Comparison of ENCODE assay signal across 18 cellular contexts in genomic region chr3:14438929-14439328, GRCh38. TPM values are rescaled to one million over a fixed set of nuclear protein-coding genes. Genes with fewer than 3 reads are reported as not detected.
DNase-seq lines count a peak whose midpoint lies in the region; ATAC-seq, FAIRE-seq and TF ChIP-seq lines count a peak whose summit lies in the region.
"Had no signal": no experiment of that assay in that cellular context is flagged by ENCODE, and none has a peak within 500 bp of the region (broad histone marks: within the 10 kb centered on the region; RNA-seq: fewer than 3 reads in every experiment).

No MANE protein-coding gene starts in this region.

- H3K4me3 ChIP-seq in A549 = no peak overlapping the region
- H3K4me3 ChIP-seq in HCT116 (replicated peaks in 1 of 2; ENCODE audit: low read depth in 1 of 2, low read length in 2 of 2) = no peak overlapping the region
- no peak overlapping the region for H3K4me3 ChIP-seq in neuronal stem cell (ENCODE audit: low read length in 2 of 2)
- H3K4me3 ChIP-seq: SK-N-MC, transverse colon had no signal

- 70% methylated on average over 6 of the region's 6 CpGs for WGBS in A549 (ENCODE audit: missing lambda C conversion rate)
- WGBS in neuronal stem cell (ENCODE audit: extremely low coverage in 2 of 2, insufficient read length in 2 of 2, insufficient replicate concordance in 1 of 2), 2 donors = no CpG with 5 or more reads among the region's 6 CpGs

- H3K4ac ChIP-seq in neuronal stem cell (ENCODE audit: low read length) = no peak overlapping the region

- H4K91ac ChIP-seq in neuronal stem cell (ENCODE audit: low read depth, low read length, poor library complexity) = no peak overlapping the region

- TF ChIP-seq POLR2A in A549 (IDR thresholded peaks at IDR 0.05; ENCODE audit: low read length) (no peak), HCT116 (IDR thresholded peaks at IDR 0.05; ENCODE audit: borderline replicate concordance, extremely low read depth, insufficient read depth, insufficient read length) (no peak)

- H3K9ac ChIP-seq in HCT116 (ENCODE audit: low read length) (no peak overlapping the region), neuronal stem cell (ENCODE audit: low read depth, low read length, poor library complexity) (no peak overlapping the region)

- H3K9me3 ChIP-seq in A549 = no peaks in the 10 kb centered on the region
- H3K9me3 ChIP-seq in HCT116 (ENCODE audit: control insufficient read depth in 1 of 2, insufficient read depth in 1 of 2, low read depth in 1 of 2, low read length in 2 of 2) = no peaks in the 10 kb centered on the region
- H3K9me3 ChIP-seq in neuronal stem cell (replicated peaks in 1 of 2; ENCODE audit: control insufficient read depth in 2 of 2, insufficient read depth in 1 of 2, low read depth in 1 of 2, low read length in 2 of 2) = no peaks in the 10 kb centered on the region
- H3K9me3 ChIP-seq: transverse colon had no signal

- no peak for TF ChIP-seq EP300 in A549 (IDR thresholded peaks at IDR 0.05)

- H3K79me2 ChIP-seq in HCT116 (ENCODE audit: insufficient read depth, low read length) = peaks cover 74% of the 10 kb centered on the region

- no TSS peak for BruUV-seq in HCT116 (replicated peaks; lab: Mats Ljungman, UMichigan)

- CTCF ChIA-PET in A549 (lab: Yijun Ruan, JAX) = interaction anchor here (0.9 to 2.6 kb wide), 8 partner anchors 11 to 235 kb away, joined by 3 to 11 read pairs (median 8); no protein-coding TSS in a partner anchor
- CTCF ChIA-PET in HCT116 (lab: Charles Lee) = no interaction called here

- H4K20me1 ChIP-seq in HCT116 (ENCODE audit: insufficient read depth) = peaks cover 5% of the 10 kb centered on the region; the same call in 1 of the 2 replicates

- H2AK5ac ChIP-seq in neuronal stem cell (ENCODE audit: low read depth, low read length) = no peak overlapping the region

- TF ChIP-seq CTCF in A549 (IDR thresholded peaks at IDR 0.05) = no peak
- TF ChIP-seq CTCF in HCT116 (IDR thresholded peaks at IDR 0.05 in 2 of 3, conservative IDR thresholded peaks at IDR 0.05 in 1 of 3; ENCODE audit: borderline replicate concordance in 1 of 3, insufficient read depth in 1 of 3, low read depth in 2 of 3, low read length in 2 of 3) = no peak

- H3K4me1 Mint-ChIP-seq in natural killer cell treated with Interleukin-12 subunit alpha and Interleukin-12 subunit beta and Interleukin-15 and Interleukin-18, amount 100 ng/mL, for 72 hours (ENCODE audit: low read depth in 2 of 2) = peaks cover 35% of the 10 kb centered on the region in 2 donors

- no peak overlapping the region for H3K4me3 Mint-ChIP-seq in natural killer cell treated with Interleukin-12 subunit alpha and Interleukin-12 subunit beta and Interleukin-15 and Interleukin-18, amount 100 ng/mL, for 72 hours
- H3K4me3 Mint-ChIP-seq: activated naive CD8-positive, alpha-beta T cell treated with anti-CD3 and anti-CD28 coated beads, Interleukin-2, amount 50 U/mL, for 24 hours; activated T-cell treated with anti-CD3 and anti-CD28 coated beads, Interleukin-2, amount 50 U/mL, for 24 hours had no signal

- H3K79me1 ChIP-seq in neuronal stem cell (ENCODE audit: low read depth, low read length) = peaks cover 8% of the 10 kb centered on the region

- TF ChIP-seq RAD21 in A549 (conservative IDR thresholded peaks at IDR 0.05 in 1 of 2, IDR thresholded peaks at IDR 0.05 in 1 of 2) (no peak), HCT116 (IDR thresholded peaks at IDR 0.05; ENCODE audit: low read depth) (no peak)

- POLR2A ChIA-PET in A549 (lab: Yijun Ruan, JAX) = interaction anchor here (0.6 kb wide), 1 partner anchor 1027 kb away, joined by 3 read pairs; no protein-coding TSS in a partner anchor
- POLR2A ChIA-PET in HCT116 (lab: Charles Lee) = no interaction called here

- no peak overlapping the region for H2BK12ac ChIP-seq in neuronal stem cell (ENCODE audit: low read length)

- no peak overlapping the region for H2BK120ac ChIP-seq in neuronal stem cell (ENCODE audit: low read depth, low read length)

- H2AFZ ChIP-seq in HCT116 (ENCODE audit: low read depth, low read length, poor library complexity, severe bottlenecking) (no peak overlapping the region), neuronal stem cell (ENCODE audit: low read length) (no peak overlapping the region)

- no peak overlapping the region for H2BK15ac ChIP-seq in neuronal stem cell (ENCODE audit: low read length)

- no peaks in the 10 kb centered on the region for H3K27me3 ChIP-seq in HCT116 (ENCODE audit: insufficient read depth, low read length)
- no peaks in the 10 kb centered on the region for H3K27me3 ChIP-seq in neuronal stem cell (ENCODE audit: control insufficient read depth in 3 of 3, insufficient read depth in 3 of 3, low read depth in 1 of 3, low read length in 3 of 3)

- peak overlapping the region in 1 of 2 experiments; percentile 68; a peak in 3 of 6 replicates for H3K27ac ChIP-seq in A549
- no peak overlapping the region for H3K27ac ChIP-seq in HCT116 (ENCODE audit: low read depth, low read length)
- H3K27ac ChIP-seq in angular gyrus (ENCODE audit: low read depth, low read length) = peak overlapping the region; percentile 14
- no peak overlapping the region for H3K27ac ChIP-seq in neuronal stem cell (replicated peaks; ENCODE audit: low read length)
- H3K27ac ChIP-seq: SK-N-MC, transverse colon had no signal

- H3K36me3 Mint-ChIP-seq in natural killer cell treated with Interleukin-12 subunit alpha and Interleukin-12 subunit beta and Interleukin-15 and Interleukin-18, amount 100 ng/mL, for 72 hours = no peaks in the 10 kb centered on the region

- no peak for FAIRE-seq in A549 (lab: Jason Lieb, UNC)
- FAIRE-seq: endometrium had no signal

- no peak overlapping the region for H4K8ac ChIP-seq in neuronal stem cell (ENCODE audit: low read depth, low read length)

- H3K18ac ChIP-seq in neuronal stem cell (ENCODE audit: low read length) = peak overlapping the region; percentile 4

- H3K27ac Mint-ChIP-seq in natural killer cell treated with Interleukin-12 subunit alpha and Interleukin-12 subunit beta and Interleukin-15 and Interleukin-18, amount 100 ng/mL, for 72 hours = peak overlapping the region in 1 of 2 donors; percentile 81
- H3K27ac Mint-ChIP-seq: activated naive CD8-positive, alpha-beta T cell treated with anti-CD3 and anti-CD28 coated beads, Interleukin-2, amount 50 U/mL, for 24 hours had no signal

- DNase-seq in A549 (ENCODE audit: low read depth in 1 of 2, low spot score in 1 of 2) (no peak), HCT116 (ENCODE audit: low read depth, low spot score) (no peak), neuronal stem cell (ENCODE audit: low spot score) (no peak), AG20443 (ENCODE audit: low spot score) (no peak)
- no peak for DNase-seq in natural killer cell treated with Interleukin-12 subunit alpha and Interleukin-12 subunit beta and Interleukin-15 and Interleukin-18, amount 100 ng/mL, for 72 hours (ENCODE audit: low spot score)
- no peak for DNase-seq in activated CD4-positive, alpha-beta T cell treated with anti-CD3 and anti-CD28 coated beads for 48 hours
- DNase-seq: activated CD4-positive, alpha-beta T cell treated with anti-CD3 and anti-CD28 coated beads, Interleukin-2, amount 50 U/mL, for 4 hours; activated naive CD8-positive, alpha-beta T cell treated with anti-CD3 and anti-CD28 coated beads, Interleukin-2, amount 50 U/mL, for 24 hours; activated T-cell treated with anti-CD3 and anti-CD28 coated beads, Interleukin-2, amount 50 U/mL, for 24 hours; foreskin melanocyte; NCI-H446 treated with DMSO at 0.1 percent for 48 hours; stimulated activated CD4-positive, alpha-beta T cell treated with anti-CD3 and anti-CD28 coated beads, Interleukin-4, amount 100 ng/mL, for 1 hour; stimulated activated CD8-positive, alpha-beta memory T cell treated with anti-CD3 and anti-CD28 coated beads, Interleukin-4, amount 100 ng/mL, for 48 hours had no signal

- ATAC-seq in A549 = no peak
- ATAC-seq in HCT116 = no peak
- no peak for ATAC-seq in natural killer cell treated with Interleukin-12 subunit alpha and Interleukin-12 subunit beta and Interleukin-15 and Interleukin-18, amount 100 ng/mL, for 72 hours
- no peak for ATAC-seq in HG03135 (IDR thresholded peaks at IDR 0.05; ENCODE audit: unreplicated experiment)
- ATAC-seq: activated naive CD8-positive, alpha-beta T cell treated with anti-CD3 and anti-CD28 coated beads, Interleukin-2, amount 50 U/mL, for 24 hours had no signal

- no peak overlapping the region for H2BK5ac ChIP-seq in neuronal stem cell (ENCODE audit: low read length)

- H3K36me3 ChIP-seq in HCT116 (ENCODE audit: control insufficient read depth in 1 of 2, insufficient read depth in 2 of 2, low read length in 2 of 2) (no peaks in the 10 kb centered on the region), neuronal stem cell (replicated peaks in 1 of 2; ENCODE audit: control insufficient read depth in 2 of 2, insufficient read depth in 2 of 2, low read length in 2 of 2) (no peaks in the 10 kb centered on the region)
- H3K36me3 ChIP-seq: transverse colon had no signal

- no peaks in the 10 kb centered on the region for H3K27me3 Mint-ChIP-seq in natural killer cell treated with Interleukin-12 subunit alpha and Interleukin-12 subunit beta and Interleukin-15 and Interleukin-18, amount 100 ng/mL, for 72 hours
- H3K27me3 Mint-ChIP-seq: activated naive CD8-positive, alpha-beta T cell treated with anti-CD3 and anti-CD28 coated beads, Interleukin-2, amount 50 U/mL, for 24 hours; activated T-cell treated with anti-CD3 and anti-CD28 coated beads, Interleukin-2, amount 50 U/mL, for 24 hours had no signal

- RAD21 ChIA-PET in HCT116 (lab: Charles Lee; ENCODE audit: low non-redundant PET in 1 of 2, low total read pairs in 2 of 2, uncharacterized antibody in 2 of 2, unreplicated experiment in 2 of 2) = no interaction called here

- no peak overlapping the region for H3K14ac ChIP-seq in neuronal stem cell (ENCODE audit: low read length)

- H3K23ac ChIP-seq in neuronal stem cell (ENCODE audit: low read depth, low read length, poor library complexity) = no peak overlapping the region

- H3K4me1 ChIP-seq in A549 = peaks cover 82% of the 10 kb centered on the region
- peaks cover 43 to 55% of the 10 kb centered on the region in 2 experiments for H3K4me1 ChIP-seq in HCT116 (ENCODE audit: control insufficient read depth in 1 of 2, insufficient read depth in 2 of 2, low read length in 2 of 2)
- peaks cover 26 to 30% of the 10 kb centered on the region in 2 donors for H3K4me1 ChIP-seq in neuronal stem cell (ENCODE audit: control insufficient read depth in 2 of 2, insufficient read depth in 1 of 2, low read depth in 1 of 2, low read length in 2 of 2)

- H3K9me3 Mint-ChIP-seq in natural killer cell treated with Interleukin-12 subunit alpha and Interleukin-12 subunit beta and Interleukin-15 and Interleukin-18, amount 100 ng/mL, for 72 hours = no peaks in the 10 kb centered on the region
- H3K9me3 Mint-ChIP-seq: activated naive CD8-positive, alpha-beta T cell treated with anti-CD3 and anti-CD28 coated beads, Interleukin-2, amount 50 U/mL, for 24 hours; activated T-cell treated with anti-CD3 and anti-CD28 coated beads, Interleukin-2, amount 50 U/mL, for 24 hours had no signal

- no peaks in the 10 kb centered on the region for H3K9me2 ChIP-seq in HCT116 (ENCODE audit: insufficient read depth)

- peak overlapping the region; percentile 50 for H3K4me2 ChIP-seq in A549
- H3K4me2 ChIP-seq in HCT116 (ENCODE audit: low read length) = peak overlapping the region; percentile 41; the same call in 1 of the 2 replicates
- no peak overlapping the region for H3K4me2 ChIP-seq in neuronal stem cell (ENCODE audit: insufficient read depth, low read length, poor library complexity, severe bottlenecking)

- intact Hi-C loops in HCT116 (cut with micrococcal nuclease) = no loop called here

RNA-seq across cellular contexts. Expression of gene SLC6A6, which starts 36.5 kb away (rescaled TPM):
- polyA plus RNA-seq in A549 (2011; rRNA removed) (73.3 and 76.2 TPM in 2 replicates), A549 (2017; fragmentation: RNase III; extraction: RNeasy Plus Mini Kit Qiagen cat#74134 plus additional on column Dnase treatment) (66.2 to 73.8 TPM (median 66.5 TPM) in 3 replicates)
- polyA plus RNA-seq in A549 (2012; cell fraction: cytosol; rRNA removed) = 39.4 and 55.1 TPM in 2 replicates
- 144 and 151 TPM in 2 replicates for polyA plus RNA-seq in A549 (2012; cell fraction: nucleus; rRNA removed)
- 141 and 148 TPM in 2 replicates for polyA minus RNA-seq in A549 (2011; rRNA and poly(A)+ RNA removed)
- total RNA-seq in HCT116 (2021; ENCODE audit: unreplicated experiment) = 36.3 TPM
- polyA plus RNA-seq in HCT116 (2012) = 23.0 and 33.5 TPM in 2 replicates
- 27.6 TPM for polyA plus RNA-seq in neuronal stem cell (2013, experiment 1 of 2)
- 30.3 TPM for polyA plus RNA-seq in neuronal stem cell (2013, experiment 2 of 2)
- total RNA-seq in natural killer cell treated with Interleukin-12 subunit alpha and Interleukin-12 subunit beta and Interleukin-15 and Interleukin-18, amount 100 ng/mL, for 72 hours = 10 to 100 TPM; 20.4 to 56.7 TPM
